In genomic region chr2:16400127-16400623, GRCh38 we compare ENCODE assay signal across 1 cellular context.
TF ChIP-seq lines count a peak whose summit lies in the region.

No MANE protein-coding gene starts in this region.

TF ChIP-seq in K562, 482 proteins besides CTCF, POLR2A, EP300 and RAD21 (continued from another document):
- TF ChIP-seq, protein P1, sequence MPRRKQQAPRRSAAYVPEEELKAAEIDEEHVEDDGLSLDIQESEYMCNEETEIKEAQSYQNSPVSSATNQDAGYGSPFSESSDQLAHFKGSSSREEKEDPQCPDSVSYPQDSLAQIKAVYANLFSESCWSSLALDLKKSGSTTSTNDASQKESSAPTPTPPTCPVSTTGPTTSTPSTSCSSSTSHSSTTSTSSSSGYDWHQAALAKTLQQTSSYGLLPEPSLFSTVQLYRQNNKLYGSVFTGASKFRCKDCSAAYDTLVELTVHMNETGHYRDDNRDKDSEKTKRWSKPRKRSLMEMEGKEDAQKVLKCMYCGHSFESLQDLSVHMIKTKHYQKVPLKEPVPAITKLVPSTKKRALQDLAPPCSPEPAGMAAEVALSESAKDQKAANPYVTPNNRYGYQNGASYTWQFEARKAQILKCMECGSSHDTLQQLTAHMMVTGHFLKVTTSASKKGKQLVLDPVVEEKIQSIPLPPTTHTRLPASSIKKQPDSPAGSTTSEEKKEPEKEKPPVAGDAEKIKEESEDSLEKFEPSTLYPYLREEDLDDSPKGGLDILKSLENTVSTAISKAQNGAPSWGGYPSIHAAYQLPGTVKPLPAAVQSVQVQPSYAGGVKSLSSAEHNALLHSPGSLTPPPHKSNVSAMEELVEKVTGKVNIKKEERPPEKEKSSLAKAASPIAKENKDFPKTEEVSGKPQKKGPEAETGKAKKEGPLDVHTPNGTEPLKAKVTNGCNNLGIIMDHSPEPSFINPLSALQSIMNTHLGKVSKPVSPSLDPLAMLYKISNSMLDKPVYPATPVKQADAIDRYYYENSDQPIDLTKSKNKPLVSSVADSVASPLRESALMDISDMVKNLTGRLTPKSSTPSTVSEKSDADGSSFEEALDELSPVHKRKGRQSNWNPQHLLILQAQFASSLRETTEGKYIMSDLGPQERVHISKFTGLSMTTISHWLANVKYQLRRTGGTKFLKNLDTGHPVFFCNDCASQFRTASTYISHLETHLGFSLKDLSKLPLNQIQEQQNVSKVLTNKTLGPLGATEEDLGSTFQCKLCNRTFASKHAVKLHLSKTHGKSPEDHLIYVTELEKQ (CRISPR knock-in tag; IDR thresholded peaks at IDR 0.05) = no peak
- TF ChIP-seq CBFA2T2 (conservative IDR thresholded peaks at IDR 0.05) = peak; percentile 17; the same call in 1 of the 2 replicates
- TF ChIP-seq ZBED1 (IDR thresholded peaks at IDR 0.05) = no peak
- TF ChIP-seq TEAD4 (IDR thresholded peaks at IDR 0.05; ENCODE audit: low read length) = peak; percentile 38; the same call in 1 of the 2 replicates
- TF ChIP-seq TEAD4 (CRISPR knock-in tag; IDR thresholded peaks at IDR 0.05; ENCODE audit: borderline replicate concordance) = no peak
- no peak for TF ChIP-seq NR2C2 (CRISPR knock-in tag; IDR thresholded peaks at IDR 0.05)
- TF ChIP-seq NR2C2 (tag; IDR thresholded peaks at IDR 0.05) = peak; percentile 70
- TF ChIP-seq ZNF253 (CRISPR knock-in tag; conservative IDR thresholded peaks at IDR 0.05) = no peak
- TF ChIP-seq ETV6 (IDR thresholded peaks at IDR 0.05; ENCODE audit: borderline replicate concordance in 1 of 2, low read depth in 2 of 2, low read length in 1 of 2) = peak in 1 of 2 experiments; percentile 49; a peak in 1 of 4 replicates
- no peak for TF ChIP-seq ETV6 (CRISPR knock-in tag; IDR thresholded peaks at IDR 0.05; ENCODE audit: borderline replicate concordance)
- TF ChIP-seq RNF2 (IDR thresholded peaks at IDR 0.05) = peak; percentile 48; the same call in 1 of the 2 replicates
- peak; percentile 22; the same call in 1 of the 2 replicates for TF ChIP-seq SOX6 (IDR thresholded peaks at IDR 0.05)
- TF ChIP-seq VEZF1 (CRISPR knock-in tag; IDR thresholded peaks at IDR 0.05) = peak; percentile 38; the same call in 1 of the 2 replicates
- peak; percentile 60 for TF ChIP-seq MEIS2 (IDR thresholded peaks at IDR 0.05; ENCODE audit: partially characterized antibody)
- peak; percentile 73; the same call in 1 of the 2 replicates for TF ChIP-seq SPI1 (IDR thresholded peaks at IDR 0.05; ENCODE audit: borderline replicate concordance, low read depth, low read length)
- peak; percentile 57; the same call in 1 of the 2 replicates for TF ChIP-seq KLF16 (IDR thresholded peaks at IDR 0.05)
- no peak for TF ChIP-seq HSF4 (CRISPR knock-in tag; IDR thresholded peaks at IDR 0.05; ENCODE audit: borderline replicate concordance)
- TF ChIP-seq LEF1 (IDR thresholded peaks at IDR 0.05) = 0 out of 2 replicates have a peak, but pooled peaks have one; percentile 19
- TF ChIP-seq, protein P2, sequence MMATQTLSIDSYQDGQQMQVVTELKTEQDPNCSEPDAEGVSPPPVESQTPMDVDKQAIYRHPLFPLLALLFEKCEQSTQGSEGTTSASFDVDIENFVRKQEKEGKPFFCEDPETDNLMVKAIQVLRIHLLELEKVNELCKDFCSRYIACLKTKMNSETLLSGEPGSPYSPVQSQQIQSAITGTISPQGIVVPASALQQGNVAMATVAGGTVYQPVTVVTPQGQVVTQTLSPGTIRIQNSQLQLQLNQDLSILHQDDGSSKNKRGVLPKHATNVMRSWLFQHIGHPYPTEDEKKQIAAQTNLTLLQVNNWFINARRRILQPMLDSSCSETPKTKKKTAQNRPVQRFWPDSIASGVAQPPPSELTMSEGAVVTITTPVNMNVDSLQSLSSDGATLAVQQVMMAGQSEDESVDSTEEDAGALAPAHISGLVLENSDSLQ (IDR thresholded peaks at IDR 0.05) = peak; percentile 38; the same call in 1 of the 2 replicates
- TF ChIP-seq CREB1 (IDR thresholded peaks at IDR 0.05) = 0 out of 2 replicates have a peak, but pooled peaks have one; percentile 24
- TF ChIP-seq CREB1 (CRISPR knock-in tag; IDR thresholded peaks at IDR 0.05) = no peak
- no peak for TF ChIP-seq JUND (IDR thresholded peaks at IDR 0.05; ENCODE audit: borderline replicate concordance, low read depth, low read length)
- 0 out of 3 replicates have a peak, but pooled peaks have one; percentile 8 for TF ChIP-seq JUND (tag; IDR thresholded peaks at IDR 0.05; ENCODE audit: borderline replicate concordance, low read depth, low read length)
- no peak for TF ChIP-seq ZNF551 (CRISPR knock-in tag; IDR thresholded peaks at IDR 0.05)
- TF ChIP-seq POLR3A (IDR thresholded peaks at IDR 0.05; ENCODE audit: borderline replicate concordance, extremely low read depth, insufficient read depth, insufficient read length) = no peak
- peak; percentile 54; the same call in 1 of the 2 replicates for TF ChIP-seq LCOR (CRISPR knock-in tag; IDR thresholded peaks at IDR 0.05)
- 0 out of 2 replicates have a peak, but pooled peaks have one; percentile 8 for TF ChIP-seq CREM (IDR thresholded peaks at IDR 0.05; ENCODE audit: low read depth)
